7 cellular contexts compared by ENCODE assay signal in the genomic region with DNA sequence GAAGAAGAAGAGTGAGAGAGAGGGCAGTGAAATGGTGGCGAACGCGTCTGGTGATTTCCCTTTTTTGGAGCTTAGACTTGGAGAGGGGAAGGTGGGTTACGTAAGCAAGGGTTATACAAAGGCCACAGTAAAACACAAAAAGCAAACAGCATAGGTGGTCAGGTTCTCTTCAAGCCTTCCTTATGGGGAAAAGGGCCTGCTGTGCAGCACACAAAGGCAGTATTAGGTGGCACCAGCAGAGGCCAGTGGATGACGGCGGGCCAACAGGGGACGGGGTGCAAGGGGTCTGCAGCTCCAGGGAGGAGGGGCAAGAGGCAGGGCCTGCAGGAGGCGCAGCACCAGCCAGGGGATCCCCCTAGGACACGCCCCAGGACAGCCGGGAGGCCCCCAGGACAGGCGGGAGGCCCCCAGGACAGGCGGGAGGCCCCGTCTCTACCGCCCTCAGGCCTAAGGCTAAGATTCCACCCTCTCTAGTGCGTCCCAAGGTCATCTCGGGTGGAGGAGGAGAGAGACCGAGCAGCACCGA. TPM values are rescaled to one million over a fixed set of nuclear protein-coding genes. Genes with fewer than 3 reads are reported as not detected.
DNase-seq lines count a peak whose midpoint lies in the region; ATAC-seq and TF ChIP-seq lines count a peak whose summit lies in the region.

No MANE protein-coding gene starts in this region.

- no peaks in the 10 kb centered on the region for H3K9me3 Mint-ChIP-seq in IgD-negative memory B cell

- DNase-seq in ecto neural progenitor cell (ENCODE audit: low spot score) (peak; percentile 74), mucosa of descending colon (peak in 2 of 3 donors; percentile 50 to 63), inferior parietal cortex (ENCODE audit: extremely low spot score) (no peak), RKO (ENCODE audit: low spot score) (no peak), NAMALWA (ENCODE audit: low spot score) (no peak)

- H3K27me3 Mint-ChIP-seq in IgD-negative memory B cell: peaks cover 24% of the 10 kb centered on the region

- peaks cover 0 to 14% (median 8%) of the 10 kb centered on the region in 3 donors for H3K4me1 Mint-ChIP-seq in IgD-negative memory B cell

- H3K4me3 Mint-ChIP-seq in IgD-negative memory B cell: peak overlapping the region in 3 of 4 donors; percentile 71 to 86 (median 82)

- peak; percentile 49 for TF ChIP-seq POLR2A in GM19193 (IDR thresholded peaks at IDR 0.05; ENCODE audit: extremely low read depth, insufficient read depth, insufficient read length)

- H3K9me3 ChIP-seq in mucosa of descending colon: no peaks in the 10 kb centered on the region

- TF ChIP-seq CTCF in mucosa of descending colon (IDR thresholded peaks at IDR 0.05): no peak

- ATAC-seq in mucosa of descending colon: peak; percentile 69

- intact Hi-C loops in mucosa of descending colon (cut with DNase I, micrococcal nuclease): loop anchor here in 1 of 2 donors (10.0 kb wide), 1 partner anchor 86 kb away; no protein-coding TSS in a partner anchor

- peak overlapping the region in 1 of 3 donors; percentile 31 for H3K27ac Mint-ChIP-seq in IgD-negative memory B cell

- no peaks in the 10 kb centered on the region for H3K36me3 Mint-ChIP-seq in IgD-negative memory B cell

- H3K36me3 ChIP-seq in mucosa of descending colon (ENCODE audit: low read depth): no peaks in the 10 kb centered on the region

- H3K4me1 ChIP-seq in mucosa of descending colon (ENCODE audit: low read depth): no peaks in the 10 kb centered on the region

- no peak overlapping the region for H3K4me3 ChIP-seq in mucosa of descending colon

RNA-seq across cellular contexts. Expression of a gene that starts 32.6 kb away (rescaled TPM):
- 10.7 TPM for polyA plus RNA-seq in IgD-negative memory B cell
- total RNA-seq in mucosa of descending colon: 10 to 100 TPM; 35.5 to 51.0 (median 41.2) TPM

RNA-seq across cellular contexts. Expression of a gene that starts 43.8 kb away (rescaled TPM):
- polyA plus RNA-seq in IgD-negative memory B cell: not detected
- total RNA-seq in mucosa of descending colon: 1 to 10 TPM; 1.5 to 3.3 (median 1.9) TPM

Comparison
In these comparisons a context has a peak if more than half of its experiments do, and no peak if none do; other contexts are left out.
1. DNase-seq: peak in ecto neural progenitor cell (single experiment) and mucosa of descending colon (2 of 3); none in inferior parietal cortex (single experiment), RKO (single experiment) and NAMALWA (single experiment).